26 cellular contexts compared by ENCODE assay signal in genomic region chrX:154355094-154355775, GRCh38. TPM values are rescaled to one million over a fixed set of nuclear protein-coding genes. Genes with fewer than 3 reads are reported as not detected.
A peak's percentile ranks its signal among the peaks of the same experiment; 100 is the strongest.
DNase-seq lines count a peak whose midpoint lies in the region; ATAC-seq and TF ChIP-seq lines count a peak whose summit lies in the region.
"Had no signal": no experiment of that assay in that cellular context is flagged by ENCODE, and none has a peak within 500 bp of the region (broad histone marks: within the 10 kb centered on the region; RNA-seq: fewer than 3 reads in every experiment).

No MANE protein-coding gene starts in this region.

- H4K20me1 ChIP-seq in neural progenitor cell (ENCODE audit: low read depth): peaks cover 52% of the 10 kb centered on the region

- H3K9ac ChIP-seq in neural progenitor cell: no peak overlapping the region

- no peak overlapping the region for H3K4me3 Mint-ChIP-seq in stimulated activated naive B cell treated with anti-CD40 and anti-IgM and Interleukin-4, amounts not matched to agents 10 μg/mL and 1 μg/mL and 100 μg/mL, for 72 hours
- no peak overlapping the region for H3K4me3 Mint-ChIP-seq in neural progenitor cell
- H3K4me3 Mint-ChIP-seq: activated naive CD8-positive, alpha-beta T cell treated with anti-CD3 and anti-CD28 coated beads, Interleukin-2, amount 50 U/mL, for 24 hours; CD4-positive, alpha-beta T cell had no signal

- no peaks in the 10 kb centered on the region for H3K79me2 ChIP-seq in neural progenitor cell (ENCODE audit: low read depth)

- CTCF ChIA-PET in HEK293 (lab: Yijun Ruan, JAX): no interaction called here

- no peaks in the 10 kb centered on the region for H3K9me3 Mint-ChIP-seq in stimulated activated naive B cell treated with anti-CD40 and anti-IgM and Interleukin-4, amounts not matched to agents 10 μg/mL and 1 μg/mL and 100 μg/mL, for 72 hours
- peaks cover 10% of the 10 kb centered on the region for H3K9me3 Mint-ChIP-seq in neural progenitor cell
- H3K9me3 Mint-ChIP-seq: activated naive CD8-positive, alpha-beta T cell treated with anti-CD3 and anti-CD28 coated beads, Interleukin-2, amount 50 U/mL, for 24 hours; CD4-positive, alpha-beta T cell; naive thymus-derived CD8-positive, alpha-beta T cell had no signal

- no peaks in the 10 kb centered on the region for H3F3A ChIP-seq in neural progenitor cell (ENCODE audit: low read depth)

- no peak for TF ChIP-seq POLR2A in gastroesophageal sphincter (IDR thresholded peaks at IDR 0.05)

- TF ChIP-seq EP300 in gastroesophageal sphincter (IDR thresholded peaks at IDR 0.05): no peak

- peak; percentile 3 for DNase-seq in Daoy (ENCODE audit: low read depth)
- DNase-seq in stimulated activated naive B cell treated with anti-CD40 and anti-IgM and Interleukin-4, amounts not matched to agents 10 μg/mL and 1 μg/mL and 100 μg/mL, for 72 hours: no peak
- no peak for DNase-seq in GDM1 (lab: John Stamatoyannopoulos, UW)
- DNase-seq in neural progenitor cell (ENCODE audit: low spot score): no peak
- DNase-seq: activated CD4-positive, alpha-beta T cell treated with anti-CD3 and anti-CD28 coated beads for 1 hour; activated CD8-positive, alpha-beta memory T cell treated with anti-CD3 and anti-CD28 coated beads for 24 hours; activated naive CD8-positive, alpha-beta T cell treated with anti-CD3 and anti-CD28 coated beads, Interleukin-2, amount 50 U/mL, for 24 hours; activated T-cell treated with anti-CD3 and anti-CD28 coated beads, Interleukin-2, amount 50 U/mL, for 1 hour; DMS 273 treated with DMSO at 0.1 percent for 48 hours; KG1; MG63; midbrain; NCI-H1105 treated with DMSO at 0.1 percent for 48 hours; NCI-H2029; NCI-H345; NCI-H82; RPMI8226; stimulated activated CD4-positive, alpha-beta T cell treated with anti-CD3 and anti-CD28 coated beads, Interleukin-2, amount 100 ng/mL, for 48 hours had no signal

- H3K4me1 Mint-ChIP-seq in stimulated activated naive B cell treated with anti-CD40 and anti-IgM and Interleukin-4, amounts not matched to agents 10 μg/mL and 1 μg/mL and 100 μg/mL, for 72 hours: peaks cover 17 to 19% of the 10 kb centered on the region in 2 donors
- H3K4me1 Mint-ChIP-seq in neural progenitor cell: no peaks in the 10 kb centered on the region

- POLR2A ChIA-PET in HEK293 (lab: Yijun Ruan, JAX): interaction anchor here (0.7 to 1.5 kb wide), 5 partner anchors 8 to 135 kb away, joined by 3 to 7 read pairs (median 3); partner anchors contain the start of gene SLC10A3

- H3K9me3 ChIP-seq in HEK293 (ENCODE audit: control insufficient read depth, insufficient read depth, low read depth, low read length): no peaks in the 10 kb centered on the region
- no peaks in the 10 kb centered on the region for H3K9me3 ChIP-seq in gastroesophageal sphincter
- H3K9me3 ChIP-seq in neural progenitor cell (ENCODE audit: low read depth): no peaks in the 10 kb centered on the region
- H3K9me3 ChIP-seq: MG63 had no signal

- peaks cover 28 to 30% of the 10 kb centered on the region in 2 donors for H3K36me3 Mint-ChIP-seq in stimulated activated naive B cell treated with anti-CD40 and anti-IgM and Interleukin-4, amounts not matched to agents 10 μg/mL and 1 μg/mL and 100 μg/mL, for 72 hours
- H3K36me3 Mint-ChIP-seq in neural progenitor cell: peaks cover 2% of the 10 kb centered on the region

- no peak overlapping the region for H3K4me2 ChIP-seq in neural progenitor cell

- no peak overlapping the region for H2AFZ ChIP-seq in neural progenitor cell (replicated peaks)

- no peak for ATAC-seq in gastroesophageal sphincter
- no peak for ATAC-seq in stimulated activated naive B cell treated with anti-CD40 and anti-IgM and Interleukin-4, amounts not matched to agents 10 μg/mL and 1 μg/mL and 100 μg/mL, for 72 hours (replicated peaks)
- no peak for ATAC-seq in HG03378 (IDR thresholded peaks at IDR 0.05; ENCODE audit: unreplicated experiment)
- ATAC-seq in GM18907 (IDR thresholded peaks at IDR 0.05; ENCODE audit: unreplicated experiment): no peak
- ATAC-seq: activated naive CD8-positive, alpha-beta T cell treated with anti-CD3 and anti-CD28 coated beads, Interleukin-2, amount 50 U/mL, for 24 hours; HCT116; naive thymus-derived CD8-positive, alpha-beta T cell had no signal

- H3K4me1 ChIP-seq in HEK293 (ENCODE audit: control insufficient read depth, insufficient read depth, low read length) (no peaks in the 10 kb centered on the region), gastroesophageal sphincter (peaks cover 0 to 57% (median 0%) of the 10 kb centered on the region in 3 donors), neural progenitor cell (no peaks in the 10 kb centered on the region)

- H3K27me3 ChIP-seq in gastroesophageal sphincter (no peaks in the 10 kb centered on the region), neural progenitor cell (no peaks in the 10 kb centered on the region)
- H3K27me3 ChIP-seq: MG63 had no signal

- TF ChIP-seq CTCF in HEK293 (tag by site-specific recombination; IDR thresholded peaks at IDR 0.05) (no peak), gastroesophageal sphincter (IDR thresholded peaks at IDR 0.05) (no peak), neural progenitor cell (IDR thresholded peaks at IDR 0.05) (no peak)

- no peaks in the 10 kb centered on the region for H3K27me3 Mint-ChIP-seq in stimulated activated naive B cell treated with anti-CD40 and anti-IgM and Interleukin-4, amounts not matched to agents 10 μg/mL and 1 μg/mL and 100 μg/mL, for 72 hours
- peaks cover 5% of the 10 kb centered on the region for H3K27me3 Mint-ChIP-seq in neural progenitor cell (ENCODE audit: insufficient read depth, low read depth)
- H3K27me3 Mint-ChIP-seq: activated naive CD8-positive, alpha-beta T cell treated with anti-CD3 and anti-CD28 coated beads, Interleukin-2, amount 50 U/mL, for 24 hours; CD4-positive, alpha-beta T cell; naive thymus-derived CD8-positive, alpha-beta T cell had no signal

- H3K36me3 ChIP-seq in HEK293 (ENCODE audit: control insufficient read depth in 2 of 2, insufficient read depth in 1 of 2, low read length in 2 of 2): peaks cover 3 to 100% of the 10 kb centered on the region in 2 experiments; a peak in 1 of 3 replicates
- H3K36me3 ChIP-seq in gastroesophageal sphincter: peaks cover 0 to 100% of the 10 kb centered on the region in 2 donors
- H3K36me3 ChIP-seq in neural progenitor cell: no peaks in the 10 kb centered on the region

- H3K27ac ChIP-seq in HEK293 (ENCODE audit: extremely low read depth, low read depth, low read length) (no peak overlapping the region), gastroesophageal sphincter (peak overlapping the region; percentile 8 to 99 (median 86)), neural progenitor cell (no peak overlapping the region)
- H3K27ac ChIP-seq: SK-N-MC had no signal

- H3K27ac Mint-ChIP-seq in stimulated activated naive B cell treated with anti-CD40 and anti-IgM and Interleukin-4, amounts not matched to agents 10 μg/mL and 1 μg/mL and 100 μg/mL, for 72 hours: peak overlapping the region; percentile 20
- no peak overlapping the region for H3K27ac Mint-ChIP-seq in neural progenitor cell

- WGBS in gastroesophageal sphincter (ENCODE audit: low coverage in 1 of 2), 2 donors: no CpG with 5 or more reads among the region's 30 CpGs

- H3K4me3 ChIP-seq in HEK293 (ENCODE audit: low read depth, low read length) (no peak overlapping the region), gastroesophageal sphincter (no peak overlapping the region), neural progenitor cell (no peak overlapping the region)
- H3K4me3 ChIP-seq: MG63, SK-N-MC had no signal

TF ChIP-seq in HEK293, 187 proteins besides CTCF, POLR2A, EP300 and RAD21 (continues in another document):
- no peak for TF ChIP-seq ZNF658 (tag by site-specific recombination; IDR thresholded peaks at IDR 0.05)
- TF ChIP-seq HIC1 (tag by site-specific recombination; IDR thresholded peaks at IDR 0.05): peak; percentile 26; the same call in 1 of the 2 replicates
- TF ChIP-seq ZBTB48 (tag by site-specific recombination; IDR thresholded peaks at IDR 0.05): no peak
- no peak for TF ChIP-seq ZNF701 (tag by site-specific recombination; IDR thresholded peaks at IDR 0.05)
- no peak for TF ChIP-seq ZNF48 (tag by site-specific recombination; IDR thresholded peaks at IDR 0.05)

RNA-seq across cellular contexts. Expression of gene FLNA, which starts 19.2 kb away (rescaled TPM):
- 721 and 801 TPM in 2 replicates for total RNA-seq in Daoy (2014; rRNA removed; shearing (Covaris generic))
- total RNA-seq in gastroesophageal sphincter: over 10,000 TPM in 1 of 4 donors, 1,000 to 10,000 TPM in 3; 7,815 to 15,318 (median 8,757) TPM
- total RNA-seq in neural progenitor cell (ENCODE audit: low replicate concordance): 189 and 559 TPM in 2 replicates

RNA-seq across cellular contexts. Expression of gene EMD, which starts 23.9 kb away (rescaled TPM):
- 9.0 and 15.1 TPM in 2 replicates for total RNA-seq in Daoy (2014; rRNA removed; shearing (Covaris generic))
- 10 to 100 TPM; 41.0 to 58.6 (median 50.6) TPM for total RNA-seq in gastroesophageal sphincter
- total RNA-seq in neural progenitor cell (ENCODE audit: low replicate concordance): 18.3 and 62.0 TPM in 2 replicates

RNA-seq across cellular contexts. Expression of gene RPL10, which starts 42.9 kb away (rescaled TPM):
- total RNA-seq in Daoy (2014; rRNA removed; shearing (Covaris generic)): 3,278 and 3,646 TPM in 2 replicates
- total RNA-seq in gastroesophageal sphincter (1,000 to 10,000 TPM; 3,970 to 7,427 (median 5,392) TPM), neural progenitor cell (ENCODE audit: low replicate concordance) (4,507 and 7,403 TPM in 2 replicates)

RNA-seq across cellular contexts. Expression of gene DNASE1L1, which starts 53.8 kb away (rescaled TPM):
- 7.2 and 28.4 TPM in 2 replicates for total RNA-seq in Daoy (2014; rRNA removed; shearing (Covaris generic))
- 10 to 100 TPM; 11.1 to 29.3 (median 22.3) TPM for total RNA-seq in gastroesophageal sphincter
- 14.2 and 27.2 TPM in 2 replicates for total RNA-seq in neural progenitor cell (ENCODE audit: low replicate concordance)

RNA-seq across cellular contexts. Expression of gene TAFAZZIN, which starts 56.1 kb away (rescaled TPM):
- total RNA-seq in Daoy (2014; rRNA removed; shearing (Covaris generic)): 9.0 and 14.9 TPM in 2 replicates
- total RNA-seq in gastroesophageal sphincter (10 to 100 TPM; 11.7 to 54.5 (median 24.4) TPM), neural progenitor cell (ENCODE audit: low replicate concordance) (19.8 and 46.5 TPM in 2 replicates)

Comparison
In these comparisons a context has a peak if more than half of its experiments do, and no peak if none do; other contexts are left out.
1. H3K27ac ChIP-seq: peak in gastroesophageal sphincter (4 of 4); none in HEK293 (single experiment) and neural progenitor cell (single experiment).